Comparison of ENCODE assay signal across 10 cellular contexts in the genomic region with DNA sequence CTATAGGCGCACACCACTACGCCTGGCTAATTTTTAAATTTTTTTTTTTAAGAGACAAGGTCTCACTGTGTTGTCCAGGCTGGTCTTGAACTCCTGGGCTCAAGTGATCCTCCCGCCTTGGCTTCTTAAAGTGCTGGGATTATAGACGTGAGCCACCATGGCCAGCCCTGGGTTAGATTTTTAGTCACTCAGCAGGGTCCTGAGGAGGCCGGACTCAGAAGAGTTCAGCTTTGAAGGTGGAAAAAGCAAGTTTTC. TPM values are rescaled to one million over a fixed set of nuclear protein-coding genes. Genes with fewer than 3 reads are reported as not detected.
DNase-seq lines count a peak whose midpoint lies in the region; ATAC-seq and TF ChIP-seq lines count a peak whose summit lies in the region.
"Had no signal": no experiment of that assay in that cellular context is flagged by ENCODE, and none has a peak within 500 bp of the region (broad histone marks: within the 10 kb centered on the region; RNA-seq: fewer than 3 reads in every experiment).

No MANE protein-coding gene starts in this region.

- peaks cover 76% of the 10 kb centered on the region for H3K4me1 Mint-ChIP-seq in activated T-helper 1 cell treated with anti-CD3 and anti-CD28 coated beads, Interleukin-12 subunit alpha, Interleukin-12 subunit beta, Interleukin-2, Interleukin-4 antibody, amounts not matched to agents 30 ng/mL and 10 ng/mL and 1 ng/mL, durations not matched to agents 14 hours and 24 hours and 36 hours (ENCODE audit: low read depth)
- H3K4me1 Mint-ChIP-seq in memory B cell (peaks cover 44% of the 10 kb centered on the region), mesothelial cell of epicardium (peaks cover 7% of the 10 kb centered on the region)

- H3K27me3 ChIP-seq in left ventricle myocardium inferior (ENCODE audit: low read depth): no peaks in the 10 kb centered on the region
- no peaks in the 10 kb centered on the region for H3K27me3 ChIP-seq in vagina

- peak overlapping the region; percentile 19 for H3K4me3 ChIP-seq in left ventricle myocardium inferior
- no peak overlapping the region for H3K4me3 ChIP-seq in vagina

- no peak for TF ChIP-seq POLR2A in vagina (IDR thresholded peaks at IDR 0.05)

- H3K27ac Mint-ChIP-seq in activated T-helper 1 cell treated with anti-CD3 and anti-CD28 coated beads, Interleukin-12 subunit alpha, Interleukin-12 subunit beta, Interleukin-2, Interleukin-4 antibody, amounts not matched to agents 30 ng/mL and 10 ng/mL and 1 ng/mL, durations not matched to agents 14 hours and 24 hours and 36 hours: peak overlapping the region; percentile 99
- H3K27ac Mint-ChIP-seq in memory B cell (peak overlapping the region; percentile 99), mesothelial cell of epicardium (no peak overlapping the region)

- TF ChIP-seq CTCF in left ventricle myocardium inferior (IDR thresholded peaks at IDR 0.05; ENCODE audit: borderline replicate concordance): no peak
- TF ChIP-seq CTCF in vagina (IDR thresholded peaks at IDR 0.05): no peak
- no peak for TF ChIP-seq CTCF in mesothelial cell of epicardium (IDR thresholded peaks at IDR 0.05; ENCODE audit: unreplicated experiment)

- H3K4me1 ChIP-seq in left ventricle myocardium inferior (peaks cover 29% of the 10 kb centered on the region), vagina (peaks cover 37% of the 10 kb centered on the region)

- no peaks in the 10 kb centered on the region for H3K9me3 ChIP-seq in left ventricle myocardium inferior (replicated peaks)
- no peaks in the 10 kb centered on the region for H3K9me3 ChIP-seq in vagina

- H3K36me3 Mint-ChIP-seq in activated T-helper 1 cell treated with anti-CD3 and anti-CD28 coated beads, Interleukin-12 subunit alpha, Interleukin-12 subunit beta, Interleukin-2, Interleukin-4 antibody, amounts not matched to agents 30 ng/mL and 10 ng/mL and 1 ng/mL, durations not matched to agents 14 hours and 24 hours and 36 hours (ENCODE audit: low read depth): peaks cover 4% of the 10 kb centered on the region
- H3K36me3 Mint-ChIP-seq in memory B cell: peaks cover 1% of the 10 kb centered on the region
- no peaks in the 10 kb centered on the region for H3K36me3 Mint-ChIP-seq in mesothelial cell of epicardium

- no peaks in the 10 kb centered on the region for H3K36me3 ChIP-seq in left ventricle myocardium inferior
- H3K36me3 ChIP-seq in vagina: no peaks in the 10 kb centered on the region

- intact Hi-C loops in left ventricle myocardium inferior (cut with micrococcal nuclease): no loop called here
- intact Hi-C loops in Right ventricle myocardium superior (cut with DNase I): no loop called here
- intact Hi-C loops in activated T-helper 1 cell treated with anti-CD3 and anti-CD28 coated beads, Interleukin-12 subunit alpha, Interleukin-12 subunit beta, Interleukin-2, Interleukin-4 antibody, amounts not matched to agents 30 ng/mL and 10 ng/mL and 1 ng/mL, durations not matched to agents 14 hours and 24 hours and 36 hours (cut with micrococcal nuclease): loop anchor here (2.0 kb wide), 1 partner anchor 63 kb away; a partner anchor contains a TSS
- intact Hi-C loops in vagina (cut with DNase I): no loop called here
- intact Hi-C loops in head of caudate nucleus (cut with DNase I): no loop called here

- no peak for ATAC-seq in Right ventricle myocardium superior (ENCODE audit: poor library complexity)
- ATAC-seq in memory B cell (ENCODE audit: low read depth): no peak

- peak overlapping the region; percentile 92 for H3K4me3 Mint-ChIP-seq in activated T-helper 1 cell treated with anti-CD3 and anti-CD28 coated beads, Interleukin-12 subunit alpha, Interleukin-12 subunit beta, Interleukin-2, Interleukin-4 antibody, amounts not matched to agents 30 ng/mL and 10 ng/mL and 1 ng/mL, durations not matched to agents 14 hours and 24 hours and 36 hours
- peak overlapping the region; percentile 79 for H3K4me3 Mint-ChIP-seq in memory B cell
- H3K4me3 Mint-ChIP-seq in mesothelial cell of epicardium: no peak overlapping the region

- H3K9me3 Mint-ChIP-seq in activated T-helper 1 cell treated with anti-CD3 and anti-CD28 coated beads, Interleukin-12 subunit alpha, Interleukin-12 subunit beta, Interleukin-2, Interleukin-4 antibody, amounts not matched to agents 30 ng/mL and 10 ng/mL and 1 ng/mL, durations not matched to agents 14 hours and 24 hours and 36 hours: no peaks in the 10 kb centered on the region
- H3K9me3 Mint-ChIP-seq in memory B cell (no peaks in the 10 kb centered on the region), mesothelial cell of epicardium (no peaks in the 10 kb centered on the region)

- DNase-seq in left ventricle myocardium inferior (no peak), Right ventricle myocardium superior (no peak), memory B cell (ENCODE audit: low spot score in 2 of 2) (no peak), vagina (ENCODE audit: extremely low spot score in 2 of 2) (no peak), mesothelial cell of epicardium (ENCODE audit: low spot score in 2 of 2, unreplicated experiment in 2 of 2) (no peak), NCI-H82 (lab: John Stamatoyannopoulos, UW) (no peak), head of caudate nucleus (no peak)
- no peak for DNase-seq in activated T-helper 1 cell treated with anti-CD3 and anti-CD28 coated beads, Interleukin-12 subunit alpha, Interleukin-12 subunit beta, Interleukin-2, Interleukin-4 antibody, amounts not matched to agents 30 ng/mL and 10 ng/mL and 1 ng/mL, durations not matched to agents 14 hours and 24 hours and 36 hours (ENCODE audit: low spot score)
- DNase-seq: NCI-H1694 treated with DMSO at 0.1 percent for 48 hours, retina had no signal

- H3K27me3 Mint-ChIP-seq in activated T-helper 1 cell treated with anti-CD3 and anti-CD28 coated beads, Interleukin-12 subunit alpha, Interleukin-12 subunit beta, Interleukin-2, Interleukin-4 antibody, amounts not matched to agents 30 ng/mL and 10 ng/mL and 1 ng/mL, durations not matched to agents 14 hours and 24 hours and 36 hours (ENCODE audit: insufficient read depth): no peaks in the 10 kb centered on the region
- H3K27me3 Mint-ChIP-seq in memory B cell: no peaks in the 10 kb centered on the region
- H3K27me3 Mint-ChIP-seq in mesothelial cell of epicardium (ENCODE audit: low read depth): no peaks in the 10 kb centered on the region

- H3K27ac ChIP-seq in left ventricle myocardium inferior (replicated peaks) (peak overlapping the region; percentile 72), vagina (peak overlapping the region; percentile 77)

RNA-seq across cellular contexts. Expression of a gene that starts 44.2 kb away (rescaled TPM):
- total RNA-seq in left ventricle myocardium inferior (6.0 TPM), Right ventricle myocardium superior (5.7 TPM), vagina (20.4 TPM), mesothelial cell of epicardium (not detected in 3 replicates)
- 0.65 and 1.5 TPM in 2 replicates for total RNA-seq in activated T-helper 1 cell treated with anti-CD3 and anti-CD28 coated beads, Interleukin-12 subunit alpha, Interleukin-12 subunit beta, Interleukin-2, Interleukin-4 antibody, amounts not matched to agents 30 ng/mL and 10 ng/mL and 1 ng/mL, durations not matched to agents 14 hours and 24 hours and 36 hours
